In genomic region chr11:13008625-13009475, GRCh38 we compare ENCODE assay signal across 8 cellular contexts. TPM values are rescaled to one million over a fixed set of nuclear protein-coding genes. Genes with fewer than 3 reads are reported as not detected.
A peak's percentile ranks its signal among the peaks of the same experiment; 100 is the strongest.
DNase-seq lines count a peak whose midpoint lies in the region; ATAC-seq and TF ChIP-seq lines count a peak whose summit lies in the region.

Gene RASSF10 (plus strand): TSS chr11:13009316. CDS start chr11:13009577, 261 bp downstream.

- H3K4me1 Mint-ChIP-seq in natural killer cell treated with Interleukin-12 subunit alpha and Interleukin-12 subunit beta and Interleukin-15 and Interleukin-18, amount 100 ng/mL, for 72 hours (ENCODE audit: low read depth in 2 of 2) = peaks cover 0 to 4% of the 10 kb centered on the region in 2 donors
- H3K4me1 Mint-ChIP-seq in natural killer cell (no peaks in the 10 kb centered on the region), T-cell (peaks cover 2 to 9% (median 5%) of the 10 kb centered on the region in 3 donors)

- peaks cover 30 to 57% (median 52%) of the 10 kb centered on the region in 5 donors for H3K27me3 ChIP-seq in subcutaneous abdominal adipose tissue (ENCODE audit: control insufficient read depth in 5 of 5, insufficient read depth in 4 of 5, low read length in 5 of 5)

- H3K9ac ChIP-seq in subcutaneous abdominal adipose tissue (ENCODE audit: low read length in 5 of 5) = peak within 1 kb of the TSS in 1 of 5 donors; percentile 23

- peak; percentile 61 to 68 for ATAC-seq in natural killer cell treated with Interleukin-12 subunit alpha and Interleukin-12 subunit beta and Interleukin-15 and Interleukin-18, amount 100 ng/mL, for 72 hours
- no peak for ATAC-seq in natural killer cell
- ATAC-seq in T-cell (replicated peaks in 1 of 4) = no peak
- no peak for ATAC-seq in GM21423 (IDR thresholded peaks at IDR 0.05; ENCODE audit: unreplicated experiment)

- intact Hi-C loops in natural killer cell (cut with micrococcal nuclease) = no loop called here

- no peaks in the 10 kb centered on the region for H3K36me3 ChIP-seq in subcutaneous abdominal adipose tissue (ENCODE audit: control insufficient read depth in 5 of 5, insufficient read depth in 5 of 5, low read length in 5 of 5)

- no peak for DNase-seq in natural killer cell treated with Interleukin-12 subunit alpha and Interleukin-12 subunit beta and Interleukin-15 and Interleukin-18, amount 100 ng/mL, for 72 hours (ENCODE audit: low spot score)
- no peak for DNase-seq in natural killer cell
- DNase-seq in NCI-H2227 (lab: John Stamatoyannopoulos, UW; ENCODE audit: unreplicated experiment) = peak; percentile 84
- peak in 41 of 61 donors; percentile 8 to 67 (median 43) for DNase-seq in caudate nucleus (lab: John Stamatoyannopoulos, UW)
- peak; percentile 66 for DNase-seq in kidney glomerular epithelial cell (lab: John Stamatoyannopoulos, UW)
- no peak for DNase-seq in T-cell

- peaks cover 0 to 28% (median 25%) of the 10 kb centered on the region in 5 donors for H3K4me1 ChIP-seq in subcutaneous abdominal adipose tissue (ENCODE audit: control insufficient read depth in 5 of 5, insufficient read depth in 5 of 5, low read length in 5 of 5)

- H3K36me3 Mint-ChIP-seq in natural killer cell treated with Interleukin-12 subunit alpha and Interleukin-12 subunit beta and Interleukin-15 and Interleukin-18, amount 100 ng/mL, for 72 hours = no peaks in the 10 kb centered on the region
- no peaks in the 10 kb centered on the region for H3K36me3 Mint-ChIP-seq in natural killer cell
- no peaks in the 10 kb centered on the region for H3K36me3 Mint-ChIP-seq in T-cell

- no peak within 1 kb of the TSS for H3K4me3 Mint-ChIP-seq in natural killer cell treated with Interleukin-12 subunit alpha and Interleukin-12 subunit beta and Interleukin-15 and Interleukin-18, amount 100 ng/mL, for 72 hours
- no peak within 1 kb of the TSS for H3K4me3 Mint-ChIP-seq in natural killer cell
- H3K4me3 Mint-ChIP-seq in T-cell = peak within 1 kb of the TSS in 1 of 3 donors; percentile 55

- H3K9me3 ChIP-seq in subcutaneous abdominal adipose tissue (ENCODE audit: control insufficient read depth in 5 of 5, low read length in 5 of 5) = peaks cover 0 to 6% (median 0%) of the 10 kb centered on the region in 5 donors

- H3K27me3 Mint-ChIP-seq in natural killer cell treated with Interleukin-12 subunit alpha and Interleukin-12 subunit beta and Interleukin-15 and Interleukin-18, amount 100 ng/mL, for 72 hours = peaks cover 47 to 74% of the 10 kb centered on the region in 2 donors
- peaks cover 53 to 76% of the 10 kb centered on the region in 2 donors for H3K27me3 Mint-ChIP-seq in natural killer cell (ENCODE audit: low read depth in 2 of 2)
- H3K27me3 Mint-ChIP-seq in T-cell = peaks cover 59 to 75% of the 10 kb centered on the region in 2 donors

- H3K27ac Mint-ChIP-seq in natural killer cell treated with Interleukin-12 subunit alpha and Interleukin-12 subunit beta and Interleukin-15 and Interleukin-18, amount 100 ng/mL, for 72 hours = no peak within 1 kb of the TSS
- H3K27ac Mint-ChIP-seq in natural killer cell = no peak within 1 kb of the TSS
- no peak within 1 kb of the TSS for H3K27ac Mint-ChIP-seq in T-cell

- CTCF ChIA-PET in T-cell (lab: Charles Lee) = no interaction called here

- H3K4me3 ChIP-seq in subcutaneous abdominal adipose tissue (ENCODE audit: low read depth in 1 of 5, low read length in 5 of 5) = peak within 1 kb of the TSS; percentile 41 to 67 (median 56)

- TF ChIP-seq CTCF in natural killer cell (IDR thresholded peaks at IDR 0.05) = no peak

- POLR2A ChIA-PET in T-cell (lab: Charles Lee) = interaction anchor here in 1 of 2 donors (0.6 kb wide), 1 partner anchor 423 kb away, joined by 3 read pairs; no protein-coding TSS in a partner anchor

- no peaks in the 10 kb centered on the region for H3K9me3 Mint-ChIP-seq in natural killer cell treated with Interleukin-12 subunit alpha and Interleukin-12 subunit beta and Interleukin-15 and Interleukin-18, amount 100 ng/mL, for 72 hours
- H3K9me3 Mint-ChIP-seq in natural killer cell = no peaks in the 10 kb centered on the region
- H3K9me3 Mint-ChIP-seq in T-cell = no peaks in the 10 kb centered on the region

- H3K27ac ChIP-seq in caudate nucleus (ENCODE audit: low read depth, low read length) (peak within 1 kb of the TSS; percentile 13), subcutaneous abdominal adipose tissue (ENCODE audit: low read depth, low read length) (no peak within 1 kb of the TSS)

RNA-seq across cellular contexts. Expression of gene RASSF10, which starts in this region (rescaled TPM):
- total RNA-seq in natural killer cell treated with Interleukin-12 subunit alpha and Interleukin-12 subunit beta and Interleukin-15 and Interleukin-18, amount 100 ng/mL, for 72 hours = not detected
- not detected for total RNA-seq in natural killer cell
- not detected for total RNA-seq in T-cell

Comparison
In these comparisons a context has a peak if more than half of its experiments do, and no peak if none do; other contexts are left out.
1. Peak in ATAC-seq in natural killer cell treated with Interleukin-12 subunit alpha and Interleukin-12 subunit beta and Interleukin-15 and Interleukin-18, amount 100 ng/mL, for 72 hours; RNA of the gene not detected or under 1 TPM.
2. DNase-seq: peak in NCI-H2227 (single experiment), caudate nucleus (41 of 61) and kidney glomerular epithelial cell (single experiment); none in natural killer cell treated with Interleukin-12 subunit alpha and Interleukin-12 subunit beta and Interleukin-15 and Interleukin-18, amount 100 ng/mL, for 72 hours (single experiment), natural killer cell (single experiment) and T-cell (0 of 34).